ENCODE assay signal across 9 cellular contexts in the genomic region with DNA sequence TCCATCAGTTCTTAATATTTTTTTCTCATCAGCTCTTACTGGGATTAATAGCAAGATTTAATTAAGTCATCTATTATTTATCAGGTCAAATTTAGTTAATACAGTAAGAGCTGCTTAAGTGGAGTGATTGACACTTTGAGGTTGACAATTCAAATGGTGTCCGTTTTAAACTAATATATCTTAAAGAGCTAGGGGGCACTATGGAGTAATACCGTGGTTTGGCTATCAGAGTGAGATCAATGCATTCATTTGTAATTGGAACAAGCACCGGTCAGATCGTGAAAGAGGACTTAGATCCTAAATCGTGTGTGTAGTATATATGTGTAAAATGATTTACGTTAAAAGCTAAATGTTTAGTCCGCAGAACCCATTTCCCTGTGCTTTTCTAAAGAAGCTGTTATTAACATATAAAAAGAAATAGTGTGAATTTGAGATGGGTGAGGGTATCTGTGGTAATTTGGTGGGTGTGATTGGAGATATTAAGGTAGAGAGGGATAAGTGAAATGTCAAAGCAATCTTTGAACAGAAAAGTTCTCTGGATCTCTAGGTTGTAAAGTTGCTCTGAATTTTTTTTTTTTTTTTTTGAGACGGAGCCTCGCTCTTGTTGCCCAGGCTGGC. TPM values are rescaled to one million over a fixed set of nuclear protein-coding genes. Genes with fewer than 3 reads are reported as not detected.
DNase-seq lines count a peak whose midpoint lies in the region; ATAC-seq and TF ChIP-seq lines count a peak whose summit lies in the region.
"Had no signal": no experiment of that assay in that cellular context is flagged by ENCODE, and none has a peak within 500 bp of the region (broad histone marks: within the 10 kb centered on the region; RNA-seq: fewer than 3 reads in every experiment).

No MANE protein-coding gene starts in this region.

- no peaks in the 10 kb centered on the region for H3K36me3 Mint-ChIP-seq in CD4-positive, CD25-positive, alpha-beta regulatory T cell
- H3K36me3 Mint-ChIP-seq in brain = no peaks in the 10 kb centered on the region

- peaks cover 0 to 1% (median 0%) of the 10 kb centered on the region in 7 donors for H3K9me3 Mint-ChIP-seq in CD4-positive, CD25-positive, alpha-beta regulatory T cell
- no peaks in the 10 kb centered on the region for H3K9me3 Mint-ChIP-seq in brain
- H3K9me3 Mint-ChIP-seq: T-helper 1 cell treated with Interleukin-12 subunit alpha and Interleukin-12 subunit beta and Interleukin-4 antibody, amounts not matched to agents 30 μg/mL and 1 μg/mL, for 36 hours had no signal

- H3K4me1 ChIP-seq in CD4-positive, CD25-positive, alpha-beta regulatory T cell (ENCODE audit: control insufficient read depth, insufficient read depth, low read length, poor library complexity, severe bottlenecking) = peaks cover 22% of the 10 kb centered on the region
- peaks cover 21 to 24% of the 10 kb centered on the region in 2 donors for H3K4me1 ChIP-seq in thoracic aorta (ENCODE audit: control insufficient read depth in 1 of 2, low read depth in 2 of 2)

- H3K27me3 ChIP-seq in CD4-positive, CD25-positive, alpha-beta regulatory T cell (ENCODE audit: control insufficient read depth, insufficient read depth, low read length) = no peaks in the 10 kb centered on the region
- H3K27me3 ChIP-seq in H7 (ENCODE audit: control insufficient read depth, insufficient read depth, low read length) = peaks cover 13% of the 10 kb centered on the region
- no peaks in the 10 kb centered on the region for H3K27me3 ChIP-seq in thoracic aorta (replicated peaks; ENCODE audit: insufficient read depth)

- H3K27ac ChIP-seq in CD4-positive, CD25-positive, alpha-beta regulatory T cell (ENCODE audit: insufficient read depth, low read length, poor library complexity, severe bottlenecking) = no peak overlapping the region
- H3K27ac ChIP-seq in thoracic aorta = no peak overlapping the region

- H3K4me3 ChIP-seq in CD4-positive, CD25-positive, alpha-beta regulatory T cell (ENCODE audit: low read depth, low read length) = peak overlapping the region; percentile 82
- no peak overlapping the region for H3K4me3 ChIP-seq in H7 (ENCODE audit: insufficient read depth, low read depth, low read length)
- H3K4me3 ChIP-seq in thoracic aorta = peak overlapping the region; percentile 97

- no peaks in the 10 kb centered on the region for H3K36me3 ChIP-seq in CD4-positive, CD25-positive, alpha-beta regulatory T cell (ENCODE audit: control insufficient read depth, insufficient read depth, low read length)
- H3K36me3 ChIP-seq in H7 (replicated peaks; ENCODE audit: control insufficient read depth, insufficient read depth, low read length) (no peaks in the 10 kb centered on the region), thoracic aorta (no peaks in the 10 kb centered on the region)

- peak; percentile 67 to 79 for TF ChIP-seq CTCF in brain (conservative IDR thresholded peaks at IDR 0.05)
- TF ChIP-seq CTCF in thoracic aorta (IDR thresholded peaks at IDR 0.05) = peak; percentile 35

- DNase-seq in CD4-positive, CD25-positive, alpha-beta regulatory T cell = peak in 2 of 3 donors; percentile 40 to 72
- peak; percentile 51 for DNase-seq in H7
- DNase-seq in NCI-H748 treated with DMSO at 0.1 percent for 48 hours (lab: John Stamatoyannopoulos, UW) = peak; percentile 51
- DNase-seq in kidney glomerular epithelial cell (lab: John Stamatoyannopoulos, UW) = peak; percentile 70
- DNase-seq in thoracic aorta (ENCODE audit: low spot score) = no peak

- peaks cover 4% of the 10 kb centered on the region for H3K27me3 Mint-ChIP-seq in CD4-positive, CD25-positive, alpha-beta regulatory T cell
- H3K27me3 Mint-ChIP-seq in brain = peaks cover 5% of the 10 kb centered on the region

- peak overlapping the region in 3 of 4 donors; percentile 0 to 99 (median 93) for H3K4me3 Mint-ChIP-seq in CD4-positive, CD25-positive, alpha-beta regulatory T cell
- H3K4me3 Mint-ChIP-seq in brain = peak overlapping the region; percentile 94 to 99 (median 98)

- H3K9me3 ChIP-seq in CD4-positive, CD25-positive, alpha-beta regulatory T cell (ENCODE audit: control insufficient read depth in 2 of 2, low read length in 2 of 2) = no peaks in the 10 kb centered on the region
- no peaks in the 10 kb centered on the region for H3K9me3 ChIP-seq in thoracic aorta

- ATAC-seq in CD4-positive, CD25-positive, alpha-beta regulatory T cell (ENCODE audit: low read depth in 2 of 2) = no peak
- ATAC-seq in thoracic aorta (ENCODE audit: insufficient number of reproducible peaks, low FRiP score, low read depth) (no peak), GM21723 (IDR thresholded peaks at IDR 0.05; ENCODE audit: unreplicated experiment) (no peak), GM19324 (IDR thresholded peaks at IDR 0.05; ENCODE audit: low FRiP score, unreplicated experiment) (no peak)

- peak overlapping the region in 1 of 3 donors; percentile 45 for H3K27ac Mint-ChIP-seq in CD4-positive, CD25-positive, alpha-beta regulatory T cell
- peak overlapping the region in 4 of 5 experiments; percentile 9 to 99 (median 34) for H3K27ac Mint-ChIP-seq in brain

- peaks cover 13 to 30% (median 27%) of the 10 kb centered on the region in 4 donors for H3K4me1 Mint-ChIP-seq in CD4-positive, CD25-positive, alpha-beta regulatory T cell
- H3K4me1 Mint-ChIP-seq in brain = peaks cover 56% of the 10 kb centered on the region

RNA-seq across cellular contexts. Expression of a gene that starts 2.3 kb away (rescaled TPM):
- 8.7 TPM for total RNA-seq in CD4-positive, CD25-positive, alpha-beta regulatory T cell
- under 1 TPM; 0.05 to 0.23 (median 0.14) TPM for polyA plus RNA-seq in CD4-positive, CD25-positive, alpha-beta regulatory T cell
- total RNA-seq in H7 (2014; rRNA removed; shearing (Covaris generic)) = 5.5 and 7.3 TPM in 2 replicates
- polyA plus RNA-seq in brain (ENCODE audit: insufficient read depth, low read depth, low replicate concordance) = 25.1 TPM
- total RNA-seq in thoracic aorta = 10 to 100 TPM in 1 of 2 donors, 1 to 10 TPM in 1; 9.9 to 15.0 TPM
